In the genomic region with DNA sequence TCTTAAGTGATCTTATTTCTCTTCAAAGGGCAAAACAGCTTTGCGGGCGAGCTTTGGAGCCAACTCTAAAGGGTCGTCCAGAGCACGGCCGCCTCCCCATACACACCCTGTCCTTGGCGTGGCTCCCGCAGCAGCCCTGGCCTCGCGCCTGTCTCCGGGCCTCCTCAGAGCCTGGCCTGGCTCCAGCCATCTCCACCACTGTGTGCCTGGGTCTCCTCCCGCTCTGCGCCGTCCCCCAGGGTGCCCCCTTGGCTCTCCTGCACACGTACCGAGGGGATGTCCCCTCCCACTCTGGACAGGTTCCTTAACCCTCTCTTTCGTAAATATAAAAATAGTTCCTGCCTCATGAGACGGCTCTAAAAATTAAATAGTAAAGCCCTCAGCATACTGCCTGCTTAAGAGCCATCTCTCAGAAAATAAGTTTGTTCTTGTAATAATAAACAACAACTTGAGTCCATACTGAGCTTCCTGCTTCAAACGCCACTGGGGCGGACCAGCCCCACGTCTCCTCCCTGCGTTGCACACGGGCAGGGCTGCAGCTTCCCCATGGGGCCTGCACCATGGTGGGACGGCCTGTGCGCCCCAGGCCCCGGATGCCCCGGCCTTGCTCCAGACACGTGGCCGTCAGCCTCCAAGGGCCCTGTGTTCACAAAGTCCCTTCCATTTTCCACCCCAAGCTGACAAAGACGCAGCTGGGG, we compare ENCODE assay signal across 11 cellular contexts.
DNase-seq lines count a peak whose midpoint lies in the region; ATAC-seq and TF ChIP-seq lines count a peak whose summit lies in the region.
"Had no signal": no experiment of that assay in that cellular context is flagged by ENCODE, and none has a peak within 500 bp of the region (broad histone marks: within the 10 kb centered on the region; RNA-seq: fewer than 3 reads in every experiment).

No MANE protein-coding gene starts in this region.

- in situ Hi-C loops in transverse colon (cut with MboI; ENCODE audit: low pct_ligation_motif_present in 1 of 4, low pct_unique_long_range_greater_than_20kb in 1 of 4, low sequenced_read_pairs in 3 of 4): no loop called here

- H3K4me3 ChIP-seq in mucosa of descending colon (no peak overlapping the region), transverse colon (no peak overlapping the region)

- H3K27me3 ChIP-seq in transverse colon: no peaks in the 10 kb centered on the region

- no peak for TF ChIP-seq EP300 in transverse colon (IDR thresholded peaks at IDR 0.05; ENCODE audit: low read depth)

- DNase-seq in anterior cingulate cortex (lab: John Stamatoyannopoulos, UW) (peak in 53 of 58 donors; percentile 12 to 85 (median 64)), head of caudate nucleus (peak; percentile 65 to 91 (median 82)), mucosa of descending colon (peak; percentile 52 to 78 (median 67)), transverse colon (peak; percentile 68), AML-193 (lab: John Stamatoyannopoulos, UW) (no peak), H4 (ENCODE audit: low spot score) (no peak)
- DNase-seq in stimulated activated CD4-positive, alpha-beta T cell treated with anti-CD3 and anti-CD28 coated beads, Interleukin-1b, Interleukin-23, amount 100 ng/mL, for 48 hours: no peak
- DNase-seq: activated T-cell treated with anti-CD3 and anti-CD28 coated beads, Interleukin-2, amount 50 U/mL, for 24 hours; cortex of kidney; NCI-H2107 had no signal

- peak overlapping the region in 2 of 4 donors; percentile 26 to 50 for H3K27ac ChIP-seq in transverse colon

- ATAC-seq in mucosa of descending colon (peak; percentile 74), GM19351 (IDR thresholded peaks at IDR 0.05; ENCODE audit: unreplicated experiment) (no peak)

- peaks cover 3% of the 10 kb centered on the region for H3K9me3 ChIP-seq in mucosa of descending colon
- H3K9me3 ChIP-seq in transverse colon: no peaks in the 10 kb centered on the region

- no peaks in the 10 kb centered on the region for H3K4me1 ChIP-seq in mucosa of descending colon (ENCODE audit: low read depth)
- H3K4me1 ChIP-seq in transverse colon: peaks cover 0 to 14% (median 4%) of the 10 kb centered on the region in 4 donors

- H3K36me3 ChIP-seq in mucosa of descending colon (ENCODE audit: low read depth): no peaks in the 10 kb centered on the region
- no peaks in the 10 kb centered on the region for H3K36me3 ChIP-seq in transverse colon

- TF ChIP-seq CTCF in mucosa of descending colon (IDR thresholded peaks at IDR 0.05) (no peak), transverse colon (IDR thresholded peaks at IDR 0.05) (no peak)

- intact Hi-C loops in head of caudate nucleus (cut with DNase I) (no loop called here), mucosa of descending colon (cut with DNase I, micrococcal nuclease) (no loop called here), transverse colon (cut with DNase I; ENCODE audit: low total_unique reads) (no loop called here)

- 33 to 41% methylated on average over 4 to 29 of the region's 29 CpGs for WGBS in transverse colon (ENCODE audit: low coverage in 1 of 2), 2 donors

- TF ChIP-seq POLR2A in transverse colon (IDR thresholded peaks at IDR 0.05): no peak

Comparison
In these comparisons a context has a peak if more than half of its experiments do, and no peak if none do; other contexts are left out.
1. DNase-seq: peak in anterior cingulate cortex (53 of 58), head of caudate nucleus (42 of 42), mucosa of descending colon (3 of 3) and transverse colon (single experiment); none in stimulated activated CD4-positive, alpha-beta T cell treated with anti-CD3 and anti-CD28 coated beads, Interleukin-1b, Interleukin-23, amount 100 ng/mL, for 48 hours (single experiment), AML-193 (0 of 2) and H4 (single experiment).